7 cellular contexts compared by ENCODE assay signal in the genomic region with DNA sequence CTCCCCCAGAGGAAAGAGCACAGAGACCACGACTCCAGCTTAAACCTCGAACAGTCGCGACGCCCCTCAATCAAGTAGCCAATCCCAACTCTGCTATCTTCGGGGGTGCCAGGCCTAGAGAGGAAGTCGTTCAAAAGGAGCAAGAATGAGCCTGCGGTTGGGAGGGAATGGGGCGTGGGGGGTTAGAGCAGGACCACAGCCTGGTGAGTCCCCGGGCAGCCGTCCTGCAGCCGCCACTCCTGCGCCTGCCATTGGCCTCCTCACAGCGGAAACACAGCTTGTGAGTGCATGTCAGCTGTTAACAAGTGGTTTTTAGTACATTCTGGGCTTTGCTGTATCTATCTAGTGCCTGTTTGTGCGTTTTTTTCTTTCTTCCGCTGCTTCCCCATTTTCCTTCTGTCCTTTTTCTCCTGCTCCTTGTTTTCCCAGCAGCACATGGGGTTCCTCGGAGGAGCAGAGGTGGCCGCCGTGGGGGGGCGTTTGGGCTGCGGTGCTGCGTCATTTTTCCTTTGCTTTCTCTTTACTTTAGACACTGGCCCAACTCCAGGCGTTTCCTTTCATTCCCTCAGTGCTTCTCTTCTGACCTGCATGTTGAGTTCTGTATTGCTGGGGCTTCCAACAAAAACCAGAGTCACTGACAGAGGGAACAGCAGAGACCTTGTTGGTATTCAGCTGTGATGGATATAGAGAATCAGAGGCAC. TPM values are rescaled to one million over a fixed set of nuclear protein-coding genes. Genes with fewer than 3 reads are reported as not detected.
A peak's percentile ranks its signal among the peaks of the same experiment; 100 is the strongest.
DNase-seq lines count a peak whose midpoint lies in the region; ATAC-seq and TF ChIP-seq lines count a peak whose summit lies in the region.
"Not testable (repeated sequence)": the region's sequence is repeated elsewhere in the genome, so short reads cannot be mapped to it uniquely, and the experiment has no call there.

No MANE protein-coding gene starts in this region.

- WGBS in heart right ventricle, 2 donors, result 69 to 77% methylated on average over 15 to 20 of the region's 23 CpGs

- not testable (repeated sequence) for H3K9me3 Mint-ChIP-seq in activated CD4-positive, alpha-beta memory T cell treated with anti-CD3 and anti-CD28 coated beads, Interleukin-2, amount 10 ng/mL, durations not matched to agents 7 days and 5 days; activated naive CD4-positive, alpha-beta T cell treated with anti-CD3 and anti-CD28 coated beads, Interleukin-2, amount 50 U/mL, for 24 hours; naive thymus-derived CD4-positive, alpha-beta T cell

- not testable (repeated sequence) for H3K27me3 Mint-ChIP-seq in activated CD4-positive, alpha-beta memory T cell treated with anti-CD3 and anti-CD28 coated beads, Interleukin-2, amount 10 ng/mL, durations not matched to agents 7 days and 5 days; activated naive CD4-positive, alpha-beta T cell treated with anti-CD3 and anti-CD28 coated beads, Interleukin-2, amount 50 U/mL, for 24 hours; naive thymus-derived CD4-positive, alpha-beta T cell

- not testable (repeated sequence) for H3K4me3 Mint-ChIP-seq in activated CD4-positive, alpha-beta memory T cell treated with anti-CD3 and anti-CD28 coated beads, Interleukin-2, amount 10 ng/mL, durations not matched to agents 7 days and 5 days; activated naive CD4-positive, alpha-beta T cell treated with anti-CD3 and anti-CD28 coated beads, Interleukin-2, amount 50 U/mL, for 24 hours
- peak overlapping the region in 2 of 10 donors; percentile 14 to 16 for H3K4me3 Mint-ChIP-seq in naive thymus-derived CD4-positive, alpha-beta T cell

- intact Hi-C loops in heart right ventricle (cut with DNase I); naive thymus-derived CD4-positive, alpha-beta T cell (cut with micrococcal nuclease): not testable (repeated sequence)

- H3K27me3 ChIP-seq in heart right ventricle; naive thymus-derived CD4-positive, alpha-beta T cell (ENCODE audit: control insufficient read depth in 2 of 2, insufficient read depth in 2 of 2, low read length in 2 of 2): not testable (repeated sequence)

- POLR2A ChIA-PET in activated CD4-positive, alpha-beta memory T cell treated with anti-CD3 and anti-CD28 coated beads, Interleukin-2, amount 10 ng/mL, durations not matched to agents 7 days and 5 days (lab: Charles Lee), result interaction anchor here (2.6 kb wide), 1 partner anchor 21 kb away, joined by 12 read pairs; a partner anchor contains a TSS
- POLR2A ChIA-PET in naive thymus-derived CD4-positive, alpha-beta T cell (lab: Charles Lee), result not testable (repeated sequence)

- peak in 5 of 8 donors; percentile 13 to 34 (median 23) for ATAC-seq in heart right ventricle
- peak; percentile 46 for ATAC-seq in naive thymus-derived CD4-positive, alpha-beta T cell
- ATAC-seq in stimulated activated naive CD8-positive, alpha-beta T cell treated with anti-CD3 and anti-CD28 coated beads, Interleukin-15, Interleukin-2, amounts not matched to agents 100 U/mL and 50 U/mL, for 24 hours, result peak; percentile 40

- peaks cover 60% of the 10 kb centered on the region for H3K36me3 Mint-ChIP-seq in activated CD4-positive, alpha-beta memory T cell treated with anti-CD3 and anti-CD28 coated beads, Interleukin-2, amount 10 ng/mL, durations not matched to agents 7 days and 5 days (ENCODE audit: low read depth)
- not testable (repeated sequence) for H3K36me3 Mint-ChIP-seq in activated naive CD4-positive, alpha-beta T cell treated with anti-CD3 and anti-CD28 coated beads, Interleukin-2, amount 50 U/mL, for 24 hours
- peaks cover 0 to 22% (median 13%) of the 10 kb centered on the region in 5 donors for H3K36me3 Mint-ChIP-seq in naive thymus-derived CD4-positive, alpha-beta T cell

- peak overlapping the region; percentile 73 for H3K27ac ChIP-seq in caudate nucleus (ENCODE audit: low read depth, low read length)
- H3K27ac ChIP-seq in heart right ventricle; naive thymus-derived CD4-positive, alpha-beta T cell (ENCODE audit: low read depth, low read length): not testable (repeated sequence)

- CTCF ChIA-PET in activated CD4-positive, alpha-beta memory T cell treated with anti-CD3 and anti-CD28 coated beads, Interleukin-2, amount 10 ng/mL, durations not matched to agents 7 days and 5 days (lab: Charles Lee), result interaction anchor here (1.9 to 5.2 kb wide), 2 partner anchors 10 to 128 kb away, joined by 6 to 39 read pairs; no protein-coding TSS in a partner anchor
- CTCF ChIA-PET in naive thymus-derived CD4-positive, alpha-beta T cell (lab: Charles Lee), result not testable (repeated sequence)

- DNase-seq in Kasumi-1 (lab: John Stamatoyannopoulos, UW) (peak; percentile 38 to 46), caudate nucleus (lab: John Stamatoyannopoulos, UW) (peak in 3 of 61 donors; percentile 10 to 32 (median 20))
- DNase-seq in activated CD4-positive, alpha-beta memory T cell treated with anti-CD3 and anti-CD28 coated beads, Interleukin-2, amount 10 ng/mL, durations not matched to agents 7 days and 5 days; heart right ventricle; naive thymus-derived CD4-positive, alpha-beta T cell; stimulated activated naive CD8-positive, alpha-beta T cell treated with anti-CD3 and anti-CD28 coated beads, Interleukin-15, Interleukin-2, amounts not matched to agents 100 U/mL and 50 U/mL, for 24 hours: not testable (repeated sequence)

- not testable (repeated sequence) for H3K4me1 ChIP-seq in heart right ventricle; naive thymus-derived CD4-positive, alpha-beta T cell (ENCODE audit: control insufficient read depth in 2 of 2, insufficient read depth in 2 of 2, low read length in 2 of 2)

- not testable (repeated sequence) for H3K4me1 Mint-ChIP-seq in activated CD4-positive, alpha-beta memory T cell treated with anti-CD3 and anti-CD28 coated beads, Interleukin-2, amount 10 ng/mL, durations not matched to agents 7 days and 5 days; activated naive CD4-positive, alpha-beta T cell treated with anti-CD3 and anti-CD28 coated beads, Interleukin-2, amount 50 U/mL, for 24 hours
- H3K4me1 Mint-ChIP-seq in naive thymus-derived CD4-positive, alpha-beta T cell, result peaks cover 0 to 18% (median 5%) of the 10 kb centered on the region in 7 donors

- not testable (repeated sequence) for TF ChIP-seq CTCF in heart right ventricle (IDR thresholded peaks at IDR 0.05)

- not testable (repeated sequence) for H3K4me3 ChIP-seq in heart right ventricle; naive thymus-derived CD4-positive, alpha-beta T cell (ENCODE audit: low read length)

- peak overlapping the region; percentile 24 for H3K27ac Mint-ChIP-seq in activated CD4-positive, alpha-beta memory T cell treated with anti-CD3 and anti-CD28 coated beads, Interleukin-2, amount 10 ng/mL, durations not matched to agents 7 days and 5 days
- H3K27ac Mint-ChIP-seq in activated naive CD4-positive, alpha-beta T cell treated with anti-CD3 and anti-CD28 coated beads, Interleukin-2, amount 50 U/mL, for 24 hours, result peak overlapping the region; percentile 23
- peak overlapping the region in 8 of 9 donors; percentile 10 to 88 (median 67) for H3K27ac Mint-ChIP-seq in naive thymus-derived CD4-positive, alpha-beta T cell

- H3K9me3 ChIP-seq in heart right ventricle; naive thymus-derived CD4-positive, alpha-beta T cell (ENCODE audit: control insufficient read depth in 2 of 3, low read length in 3 of 3): not testable (repeated sequence)

- H3K36me3 ChIP-seq in heart right ventricle, result peaks cover 0 to 84% (median 50%) of the 10 kb centered on the region in 9 donors
- peaks cover 21 to 64% (median 23%) of the 10 kb centered on the region in 3 experiments for H3K36me3 ChIP-seq in naive thymus-derived CD4-positive, alpha-beta T cell (ENCODE audit: control insufficient read depth in 2 of 3, insufficient read depth in 3 of 3, low read length in 3 of 3)

RNA-seq across cellular contexts. Expression of a gene that starts 14.5 kb away (rescaled TPM):
- 10 to 100 TPM; 31.1 to 32.5 TPM for total RNA-seq in activated CD4-positive, alpha-beta memory T cell treated with anti-CD3 and anti-CD28 coated beads, Interleukin-2, amount 10 ng/mL, durations not matched to agents 7 days and 5 days
- 1 to 10 TPM in 9 of 10 donors, under 1 TPM in 1; 0.93 to 9.3 (median 1.6) TPM for total RNA-seq in heart right ventricle
- polyA plus RNA-seq in heart right ventricle, result 1 to 10 TPM; 2.9 to 3.3 TPM
- 10 to 100 TPM in 3 of 5 experiments, 1 to 10 TPM in 2; 2.6 to 67.0 (median 10.5) TPM for total RNA-seq in naive thymus-derived CD4-positive, alpha-beta T cell
- polyA plus RNA-seq in naive thymus-derived CD4-positive, alpha-beta T cell, result 1 to 10 TPM in 1 of 2 donors, under 1 TPM in 1; 0.69 to 1.5 TPM

RNA-seq across cellular contexts. Expression of a gene that starts 21.2 kb away (rescaled TPM):
- 100 to 1,000 TPM; 295 to 320 TPM for total RNA-seq in activated CD4-positive, alpha-beta memory T cell treated with anti-CD3 and anti-CD28 coated beads, Interleukin-2, amount 10 ng/mL, durations not matched to agents 7 days and 5 days
- 100 to 1,000 TPM; 182 to 239 (median 193) TPM for total RNA-seq in heart right ventricle
- polyA plus RNA-seq in heart right ventricle, result 100 to 1,000 TPM in 1 of 2 donors, 10 to 100 TPM in 1; 76.2 to 187 TPM
- 100 to 1,000 TPM; 163 to 284 (median 223) TPM for total RNA-seq in naive thymus-derived CD4-positive, alpha-beta T cell
- 100 to 1,000 TPM; 256 to 280 TPM for polyA plus RNA-seq in naive thymus-derived CD4-positive, alpha-beta T cell

RNA-seq across cellular contexts. Expression of a gene that starts 58.9 kb away (rescaled TPM):
- total RNA-seq in activated CD4-positive, alpha-beta memory T cell treated with anti-CD3 and anti-CD28 coated beads, Interleukin-2, amount 10 ng/mL, durations not matched to agents 7 days and 5 days, result 10 to 100 TPM; 52.5 to 55.9 TPM
- 10 to 100 TPM in 8 of 10 donors, 1 to 10 TPM in 2; 7.0 to 13.1 (median 10.7) TPM for total RNA-seq in heart right ventricle
- 10 to 100 TPM in 1 of 2 donors, 1 to 10 TPM in 1; 8.0 to 18.5 TPM for polyA plus RNA-seq in heart right ventricle
- 10 to 100 TPM; 12.0 to 51.7 (median 15.2) TPM for total RNA-seq in naive thymus-derived CD4-positive, alpha-beta T cell
- 10 to 100 TPM; 21.4 to 23.7 TPM for polyA plus RNA-seq in naive thymus-derived CD4-positive, alpha-beta T cell
